22 cellular contexts compared by ENCODE assay signal in genomic region chr10:55263327-55263726, GRCh38.
DNase-seq lines count a peak whose midpoint lies in the region; ATAC-seq, FAIRE-seq and TF ChIP-seq lines count a peak whose summit lies in the region.
"Had no signal": no experiment of that assay in that cellular context is flagged by ENCODE, and none has a peak within 500 bp of the region (broad histone marks: within the 10 kb centered on the region; RNA-seq: fewer than 3 reads in every experiment).

No MANE protein-coding gene starts in this region.

- no peaks in the 10 kb centered on the region for H3F3A ChIP-seq in PC-3 (ENCODE audit: low read length, unreplicated experiment)

- H3K27me3 ChIP-seq in PC-3 (ENCODE audit: low read length) = no peaks in the 10 kb centered on the region
- no peaks in the 10 kb centered on the region for H3K27me3 ChIP-seq in foreskin keratinocyte

- no peak overlapping the region for H3K4me3 ChIP-seq in PC-3 (ENCODE audit: low read length)
- H3K4me3 ChIP-seq: K562 had no signal

- intact Hi-C loops in PC-3 (cut with micrococcal nuclease) = loop anchor here (2.0 to 10.0 kb wide), 6 partner anchors 111 to 1659 kb away; no protein-coding TSS in a partner anchor

- POLR2A ChIA-PET in PC-3 (lab: Charles Lee; ENCODE audit: unreplicated experiment) = no interaction called here

- CTCF ChIA-PET in PC-3 (lab: Charles Lee) = interaction anchor here (1.0 to 1.4 kb wide), 3 partner anchors 147 to 462 kb away, joined by 4 to 7 read pairs (median 5); partner anchors contain the start of gene PCDH15

- H3K4me2 ChIP-seq in PC-3 (ENCODE audit: low read length) = no peak overlapping the region

- no peaks in the 10 kb centered on the region for H4K20me1 ChIP-seq in PC-3 (ENCODE audit: low read length)

- no TSS peak for BruUV-seq in PC-3 (replicated peaks; lab: Mats Ljungman, UMichigan)

- no peak overlapping the region for H3K9ac ChIP-seq in PC-3 (ENCODE audit: low read length)

- no peaks in the 10 kb centered on the region for H3K36me3 ChIP-seq in PC-3 (ENCODE audit: low read depth, low read length)

- no peak overlapping the region for H2AFZ ChIP-seq in PC-3 (ENCODE audit: low read length)

- H3K27ac ChIP-seq in PC-3 (ENCODE audit: low read length) (no peak overlapping the region), foreskin keratinocyte (no peak overlapping the region)
- H3K27ac ChIP-seq: 22Rv1, C4-2B had no signal

- DNase-seq in DMS53 (lab: John Stamatoyannopoulos, UW) (peak; percentile 35), DMS53 treated with DMSO at 0.1 percent for 48 hours (lab: John Stamatoyannopoulos, UW; ENCODE audit: unreplicated experiment) (no peak), PC-3 (no peak), foreskin keratinocyte (peak in 1 of 2 donors; percentile 8), urothelium cell line (ENCODE audit: low spot score) (peak; percentile 25), NCI-H2171 (lab: John Stamatoyannopoulos, UW) (no peak), NCI-H510A treated with DMSO at 0.1 percent for 48 hours (lab: John Stamatoyannopoulos, UW) (no peak), GM20000 (ENCODE audit: low spot score) (no peak)
- DNase-seq: CD8-positive, alpha-beta T cell; DMS 273 treated with DMSO at 0.1 percent for 48 hours; DND-41; GOT3; NCI-H1105; NCI-H1436 treated with DMSO at 0.1 percent for 48 hours; NCI-H187 treated with DMSO at 0.1 percent for 48 hours; NCI-H526 treated with DMSO at 0.1 percent for 48 hours had no signal

- H3K79me2 ChIP-seq in PC-3 (ENCODE audit: low read length) = no peaks in the 10 kb centered on the region

- no peaks in the 10 kb centered on the region for H3K9me2 ChIP-seq in PC-3 (replicated peaks; ENCODE audit: low read length)

- H3K4me1 ChIP-seq in PC-3 (ENCODE audit: insufficient read depth, low read length) (no peaks in the 10 kb centered on the region), foreskin keratinocyte (no peaks in the 10 kb centered on the region)
- H3K4me1 ChIP-seq: Caco-2 had no signal

- no peaks in the 10 kb centered on the region for H3K9me3 ChIP-seq in PC-3 (ENCODE audit: low read length)
- H3K9me3 ChIP-seq: Caco-2 had no signal

- FAIRE-seq in urothelium cell line (lab: Jason Lieb, UNC) = peak; percentile 68
- FAIRE-seq: GM19239, K562, RCC 7860 had no signal

- no peak for TF ChIP-seq CTCF in PC-3 (conservative IDR thresholded peaks at IDR 0.05; ENCODE audit: low read depth, low read length)
- TF ChIP-seq CTCF in foreskin keratinocyte (conservative IDR thresholded peaks at IDR 0.05) = no peak
- TF ChIP-seq CTCF in GM20000 (IDR thresholded peaks at IDR 0.05; ENCODE audit: extremely low read depth, missing control alignments) = no peak

- ATAC-seq in PC-3 (peak; percentile 20), foreskin keratinocyte (peak; percentile 48)
- ATAC-seq: CD8-positive, alpha-beta T cell; K562 had no signal

Comparison
In these comparisons a context has a peak if more than half of its experiments do, and no peak if none do; other contexts are left out.
1. DNase-seq: peak in DMS53 (single experiment) and urothelium cell line (single experiment); none in DMS53 treated with DMSO at 0.1 percent for 48 hours (single experiment), PC-3 (single experiment), NCI-H2171 (single experiment), NCI-H510A treated with DMSO at 0.1 percent for 48 hours (single experiment) and GM20000 (single experiment).